Comparison of ENCODE assay signal across 15 cellular contexts in genomic region chr12:47097276-47097896, GRCh38. TPM values are rescaled to one million over a fixed set of nuclear protein-coding genes. Genes with fewer than 3 reads are reported as not detected.
DNase-seq lines count a peak whose midpoint lies in the region; ATAC-seq and TF ChIP-seq lines count a peak whose summit lies in the region.
"Had no signal": no experiment of that assay in that cellular context is flagged by ENCODE, and none has a peak within 500 bp of the region (broad histone marks: within the 10 kb centered on the region; RNA-seq: fewer than 3 reads in every experiment).

No MANE protein-coding gene starts in this region.

- CTCF ChIA-PET in MCF 10A (lab: Yijun Ruan, JAX): interaction anchor here (1.8 to 2.6 kb wide), 2 partner anchors 18 to 22 kb away, joined by 4 to 10 read pairs; partner anchors contain the start of genes AMIGO2 and PCED1B

- H3K9me3 ChIP-seq in breast epithelium (no peaks in the 10 kb centered on the region), vagina (no peaks in the 10 kb centered on the region), T-helper 17 cell (ENCODE audit: control insufficient read depth, low read length, poor library complexity, severe bottlenecking) (no peaks in the 10 kb centered on the region)

- TF ChIP-seq CTCF in MCF 10A (IDR thresholded peaks at IDR 0.05; ENCODE audit: unreplicated experiment): no peak
- no peak for TF ChIP-seq CTCF in breast epithelium (IDR thresholded peaks at IDR 0.05)
- no peak for TF ChIP-seq CTCF in vagina (IDR thresholded peaks at IDR 0.05)

- TF ChIP-seq POLR2A in breast epithelium (IDR thresholded peaks at IDR 0.05) (no peak), vagina (IDR thresholded peaks at IDR 0.05) (no peak)

- H3K27me3 ChIP-seq in breast epithelium (no peaks in the 10 kb centered on the region), vagina (no peaks in the 10 kb centered on the region)
- H3K27me3 ChIP-seq: cardiac muscle cell had no signal

- intact Hi-C loops in MCF 10A (cut with micrococcal nuclease) (no loop called here), breast epithelium (cut with DNase I; ENCODE audit: low total_unique reads) (no loop called here), vagina (cut with DNase I) (no loop called here)

- H3K27ac ChIP-seq in breast epithelium (no peak overlapping the region), vagina (peak overlapping the region; percentile 53)
- H3K27ac ChIP-seq: cardiac muscle cell had no signal

- DNase-seq in MCF 10A (ENCODE audit: unreplicated experiment): no peak
- no peak for DNase-seq in breast epithelium (ENCODE audit: low spot score in 2 of 2)
- DNase-seq in amniotic epithelial cell (ENCODE audit: low read depth): peak; percentile 40
- peak; percentile 10 for DNase-seq in kidney glomerular epithelial cell (lab: John Stamatoyannopoulos, UW)
- no peak for DNase-seq in vagina (ENCODE audit: extremely low spot score in 2 of 2)
- DNase-seq in NCI-H1436 (lab: John Stamatoyannopoulos, UW): no peak
- DNase-seq in T-helper 17 cell: no peak
- DNase-seq in stimulated activated CD8-positive, alpha-beta memory T cell treated with anti-CD3 and anti-CD28 coated beads, Interleukin-4, amount 100 ng/mL, for 48 hours: no peak
- DNase-seq: activated CD4-positive, alpha-beta T cell treated with anti-CD3 and anti-CD28 coated beads, Interleukin-2, amount 50 U/mL, for 48 hours; activated effector memory CD4-positive, alpha-beta T cell treated with anti-CD3 and anti-CD28 coated beads, Interleukin-2, amount 50 U/mL, for 16 hours; hippocampal formation; small intestine had no signal

- H3K9me3 Mint-ChIP-seq in MCF 10A (ENCODE audit: unreplicated experiment): no peaks in the 10 kb centered on the region
- H3K9me3 Mint-ChIP-seq: T-helper 2 cell treated with Interferon-gamma antibody and Interleukin-4, amounts not matched to agents 5 μg/mL and 100 μg/mL, for 36 hours had no signal

- H3K4me3 Mint-ChIP-seq in MCF 10A (ENCODE audit: unreplicated experiment) (no peak overlapping the region), T-helper 17 cell (no peak overlapping the region)
- H3K4me3 Mint-ChIP-seq: T-helper 2 cell treated with Interferon-gamma antibody and Interleukin-4, amounts not matched to agents 5 μg/mL and 100 μg/mL, for 36 hours had no signal

- POLR2A ChIA-PET in MCF 10A (lab: Yijun Ruan, JAX): interaction anchor here (1.8 to 5.0 kb wide), 3 partner anchors 9 to 14 kb away, joined by 6 to 79 read pairs (median 6); partner anchors contain the start of genes AMIGO2 and PCED1B

- no peak overlapping the region for H3K4me3 ChIP-seq in breast epithelium
- no peak overlapping the region for H3K4me3 ChIP-seq in vagina
- H3K4me3 ChIP-seq: cardiac muscle cell, lung had no signal

- H3K4me1 Mint-ChIP-seq in MCF 10A (ENCODE audit: insufficient read depth, unreplicated experiment) (peaks cover 39% of the 10 kb centered on the region), T-helper 17 cell (peaks cover 27% of the 10 kb centered on the region)

- H3K27ac Mint-ChIP-seq in MCF 10A (ENCODE audit: low read depth, unreplicated experiment) (peak overlapping the region; percentile 91), T-helper 17 cell (no peak overlapping the region)
- H3K27ac Mint-ChIP-seq: T-helper 2 cell treated with Interferon-gamma antibody and Interleukin-4, amounts not matched to agents 5 μg/mL and 100 μg/mL, for 36 hours had no signal

- no peaks in the 10 kb centered on the region for H3K36me3 ChIP-seq in breast epithelium
- no peaks in the 10 kb centered on the region for H3K36me3 ChIP-seq in vagina
- H3K36me3 ChIP-seq: cardiac muscle cell had no signal

- no peaks in the 10 kb centered on the region for H3K27me3 Mint-ChIP-seq in MCF 10A (ENCODE audit: insufficient read depth, unreplicated experiment)
- H3K27me3 Mint-ChIP-seq in T-helper 17 cell: no peaks in the 10 kb centered on the region

- BruUV-seq in MCF 10A (replicated peaks; lab: Mats Ljungman, UMichigan): no TSS peak

- no peak for ATAC-seq in T-helper 17 cell

- H3K36me3 Mint-ChIP-seq in MCF 10A (ENCODE audit: insufficient read depth, unreplicated experiment): no peaks in the 10 kb centered on the region
- peaks cover 2% of the 10 kb centered on the region for H3K36me3 Mint-ChIP-seq in T-helper 17 cell (ENCODE audit: low read depth)

- H3K4me1 ChIP-seq in breast epithelium (peaks cover 0 to 6% of the 10 kb centered on the region in 2 donors), vagina (peaks cover 13% of the 10 kb centered on the region)

RNA-seq across cellular contexts. Expression of gene AMIGO2, which starts 17.6 kb away (rescaled TPM):
- total RNA-seq in MCF 10A (2022) (13.0 and 32.6 TPM in 2 replicates), breast epithelium (10 to 100 TPM in 2 of 3 donors, 1 to 10 TPM in 1; 6.7 to 57.7 (median 28.2) TPM), vagina (20.4 TPM), T-helper 17 cell (1 to 10 TPM; 8.0 to 9.1 TPM)

RNA-seq across cellular contexts. Expression of gene PCED1B, which starts 18.0 kb away (rescaled TPM):
- 5.1 and 9.6 TPM in 2 replicates for total RNA-seq in MCF 10A (2022)
- total RNA-seq in breast epithelium: 1 to 10 TPM; 1.6 to 6.2 (median 5.1) TPM
- 6.9 TPM for total RNA-seq in vagina
- 10 to 100 TPM; 48.6 to 54.2 TPM for total RNA-seq in T-helper 17 cell

Comparison
In these comparisons a context has a peak if more than half of its experiments do, and no peak if none do; other contexts are left out.
1. DNase-seq: peak in amniotic epithelial cell (single experiment) and kidney glomerular epithelial cell (single experiment); none in MCF 10A (single experiment), breast epithelium (0 of 2), vagina (0 of 2), NCI-H1436 (single experiment), T-helper 17 cell (0 of 3) and stimulated activated CD8-positive, alpha-beta memory T cell treated with anti-CD3 and anti-CD28 coated beads, Interleukin-4, amount 100 ng/mL, for 48 hours (single experiment).